In the genomic region with DNA sequence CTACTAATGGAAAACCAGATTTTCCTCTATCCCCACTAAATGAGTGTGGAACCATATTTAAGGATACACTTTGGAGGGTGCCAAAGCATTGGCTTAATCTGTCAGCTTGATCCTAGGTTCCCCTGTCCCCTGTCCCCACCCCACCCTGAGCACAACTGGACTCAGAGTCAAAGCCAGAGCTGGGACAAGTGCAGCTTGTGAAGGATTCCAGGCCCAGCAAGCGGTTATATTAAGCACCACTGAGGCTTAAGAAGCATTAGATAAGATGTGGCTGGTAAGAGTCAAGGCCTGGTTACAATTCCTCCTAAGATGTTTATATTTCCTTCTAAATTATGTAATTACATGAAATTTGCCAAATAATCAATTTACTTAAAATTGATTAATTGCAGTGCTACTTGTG, we compare ENCODE assay signal across 25 cellular contexts.
DNase-seq lines count a peak whose midpoint lies in the region; ATAC-seq and TF ChIP-seq lines count a peak whose summit lies in the region.
"Had no signal": no experiment of that assay in that cellular context is flagged by ENCODE, and none has a peak within 500 bp of the region (broad histone marks: within the 10 kb centered on the region; RNA-seq: fewer than 3 reads in every experiment).

No MANE protein-coding gene starts in this region.

- no peaks in the 10 kb centered on the region for H3K36me3 Mint-ChIP-seq in activated CD8-positive, alpha-beta T cell treated with anti-CD3 and anti-CD28 coated beads for 36 hours (ENCODE audit: low read depth)
- peaks cover 13% of the 10 kb centered on the region for H3K36me3 Mint-ChIP-seq in activated CD8-positive, alpha-beta T cell treated with anti-CD3 and anti-CD28 coated beads, Interleukin-2, amount 10 ng/mL, durations not matched to agents 7 days and 5 days (ENCODE audit: low read depth)
- no peaks in the 10 kb centered on the region for H3K36me3 Mint-ChIP-seq in stimulated activated naive CD8-positive, alpha-beta T cell treated with anti-CD3 and anti-CD28 coated beads, Interleukin-15, Interleukin-2, amounts not matched to agents 100 ng/mL and 50 ng/mL, for 24 hours (ENCODE audit: low read depth)
- H3K36me3 Mint-ChIP-seq in naive thymus-derived CD4-positive, alpha-beta T cell: peaks cover 0 to 19% (median 0%) of the 10 kb centered on the region in 5 donors
- H3K36me3 Mint-ChIP-seq: CD14-positive monocyte had no signal

- CTCF ChIA-PET in activated CD8-positive, alpha-beta T cell treated with anti-CD3 and anti-CD28 coated beads for 36 hours (lab: Charles Lee): interaction anchor here (1.6 kb wide), 1 partner anchor 10 kb away, joined by 4 read pairs; no protein-coding TSS in a partner anchor
- CTCF ChIA-PET in activated CD8-positive, alpha-beta T cell treated with anti-CD3 and anti-CD28 coated beads, Interleukin-2, amount 10 ng/mL, durations not matched to agents 7 days and 5 days (lab: Charles Lee): no interaction called here
- CTCF ChIA-PET in naive thymus-derived CD4-positive, alpha-beta T cell (lab: Charles Lee): no interaction called here

- H3K36me3 ChIP-seq in naive thymus-derived CD4-positive, alpha-beta T cell (ENCODE audit: control insufficient read depth in 2 of 3, insufficient read depth in 3 of 3, low read length in 3 of 3): no peaks in the 10 kb centered on the region
- H3K36me3 ChIP-seq: SJCRH30 had no signal

- peaks cover 77% of the 10 kb centered on the region for H3K4me1 Mint-ChIP-seq in activated CD8-positive, alpha-beta T cell treated with anti-CD3 and anti-CD28 coated beads for 36 hours (ENCODE audit: low read depth)
- H3K4me1 Mint-ChIP-seq in activated CD8-positive, alpha-beta T cell treated with anti-CD3 and anti-CD28 coated beads, Interleukin-2, amount 10 ng/mL, durations not matched to agents 7 days and 5 days (ENCODE audit: low read depth): peaks cover 68% of the 10 kb centered on the region
- H3K4me1 Mint-ChIP-seq in stimulated activated naive CD8-positive, alpha-beta T cell treated with anti-CD3 and anti-CD28 coated beads, Interleukin-15, Interleukin-2, amounts not matched to agents 100 ng/mL and 50 ng/mL, for 24 hours (ENCODE audit: low read depth): peaks cover 83% of the 10 kb centered on the region
- peaks cover 65 to 96% (median 92%) of the 10 kb centered on the region in 7 donors for H3K4me1 Mint-ChIP-seq in naive thymus-derived CD4-positive, alpha-beta T cell

- H3K27me3 Mint-ChIP-seq in activated CD8-positive, alpha-beta T cell treated with anti-CD3 and anti-CD28 coated beads for 36 hours: no peaks in the 10 kb centered on the region
- H3K27me3 Mint-ChIP-seq in activated CD8-positive, alpha-beta T cell treated with anti-CD3 and anti-CD28 coated beads, Interleukin-2, amount 10 ng/mL, durations not matched to agents 7 days and 5 days (ENCODE audit: low read depth): no peaks in the 10 kb centered on the region
- H3K27me3 Mint-ChIP-seq in stimulated activated naive CD8-positive, alpha-beta T cell treated with anti-CD3 and anti-CD28 coated beads, Interleukin-15, Interleukin-2, amounts not matched to agents 100 ng/mL and 50 ng/mL, for 24 hours: no peaks in the 10 kb centered on the region
- no peaks in the 10 kb centered on the region for H3K27me3 Mint-ChIP-seq in naive thymus-derived CD4-positive, alpha-beta T cell

- no peaks in the 10 kb centered on the region for H3K27me3 ChIP-seq in naive thymus-derived CD4-positive, alpha-beta T cell (ENCODE audit: control insufficient read depth in 2 of 2, insufficient read depth in 2 of 2, low read length in 2 of 2)
- H3K27me3 ChIP-seq: SJCRH30 had no signal

- ATAC-seq in activated CD8-positive, alpha-beta T cell treated with anti-CD3 and anti-CD28 coated beads for 36 hours: no peak
- no peak for ATAC-seq in activated CD8-positive, alpha-beta T cell treated with anti-CD3 and anti-CD28 coated beads, Interleukin-2, amount 10 ng/mL, durations not matched to agents 7 days and 5 days
- no peak for ATAC-seq in stimulated activated naive CD8-positive, alpha-beta T cell treated with anti-CD3 and anti-CD28 coated beads, Interleukin-15, Interleukin-2, amounts not matched to agents 100 U/mL and 50 U/mL, for 24 hours
- no peak for ATAC-seq in naive thymus-derived CD4-positive, alpha-beta T cell
- ATAC-seq: GM12878, Panc1 had no signal

- no peak overlapping the region for H3K4me3 ChIP-seq in naive thymus-derived CD4-positive, alpha-beta T cell (ENCODE audit: low read length)
- H3K4me3 ChIP-seq: GM12878, GM23248, SJCRH30 had no signal

- H3K4me1 ChIP-seq in naive thymus-derived CD4-positive, alpha-beta T cell (ENCODE audit: control insufficient read depth in 2 of 2, insufficient read depth in 2 of 2, low read length in 2 of 2): peaks cover 28 to 73% of the 10 kb centered on the region in 2 donors
- H3K4me1 ChIP-seq: SJCRH30 had no signal

- no peak for DNase-seq in activated CD8-positive, alpha-beta T cell treated with anti-CD3 and anti-CD28 coated beads for 36 hours
- no peak for DNase-seq in activated CD8-positive, alpha-beta T cell treated with anti-CD3 and anti-CD28 coated beads, Interleukin-2, amount 10 ng/mL, durations not matched to agents 7 days and 5 days
- no peak for DNase-seq in stimulated activated naive CD8-positive, alpha-beta T cell treated with anti-CD3 and anti-CD28 coated beads, Interleukin-15, Interleukin-2, amounts not matched to agents 100 U/mL and 50 U/mL, for 24 hours
- DNase-seq in naive thymus-derived CD4-positive, alpha-beta T cell: no peak
- DNase-seq in HCEC 1CT: no peak
- DNase-seq in NCI-H2029 treated with DMSO at 0.1 percent for 48 hours (lab: John Stamatoyannopoulos, UW): no peak
- DNase-seq: Caco-2; DMS 273 treated with DMSO at 0.1 percent for 48 hours; DMS79 treated with DMSO at 0.1 percent for 48 hours; GM23248; H9; MV-4-11; NCI-H1105 treated with DMSO at 0.1 percent for 48 hours; NCI-H2081; NCI-H2171; NCI-H345; NCI-H524; NCI-H774; NK-92 treated with Interleukin-12 subunit alpha and Interleukin-12 subunit beta, amount 100 ng/mL, for 24 hours; SJCRH30 had no signal

- POLR2A ChIA-PET in activated CD8-positive, alpha-beta T cell treated with anti-CD3 and anti-CD28 coated beads for 36 hours (lab: Charles Lee): interaction anchor here (0.8 to 2.2 kb wide), 2 partner anchors 10 to 15 kb away, joined by 3 to 11 read pairs; no protein-coding TSS in a partner anchor
- POLR2A ChIA-PET in activated CD8-positive, alpha-beta T cell treated with anti-CD3 and anti-CD28 coated beads, Interleukin-2, amount 10 ng/mL, durations not matched to agents 7 days and 5 days (lab: Charles Lee): no interaction called here
- POLR2A ChIA-PET in naive thymus-derived CD4-positive, alpha-beta T cell (lab: Charles Lee): interaction anchor here (0.8 to 4.9 kb wide), 4 partner anchors 10 to 27 kb away, joined by 3 to 63 read pairs (median 4); no protein-coding TSS in a partner anchor

- peak overlapping the region; percentile 21 for H3K4me3 Mint-ChIP-seq in activated CD8-positive, alpha-beta T cell treated with anti-CD3 and anti-CD28 coated beads for 36 hours
- H3K4me3 Mint-ChIP-seq in activated CD8-positive, alpha-beta T cell treated with anti-CD3 and anti-CD28 coated beads, Interleukin-2, amount 10 ng/mL, durations not matched to agents 7 days and 5 days: no peak overlapping the region
- peak overlapping the region; percentile 25 for H3K4me3 Mint-ChIP-seq in stimulated activated naive CD8-positive, alpha-beta T cell treated with anti-CD3 and anti-CD28 coated beads, Interleukin-15, Interleukin-2, amounts not matched to agents 100 ng/mL and 50 ng/mL, for 24 hours
- H3K4me3 Mint-ChIP-seq in naive thymus-derived CD4-positive, alpha-beta T cell: peak overlapping the region in 4 of 10 donors; percentile 16 to 68 (median 62)
- H3K4me3 Mint-ChIP-seq: CD14-positive monocyte, H9 had no signal

- no peaks in the 10 kb centered on the region for H3K9me3 Mint-ChIP-seq in activated CD8-positive, alpha-beta T cell treated with anti-CD3 and anti-CD28 coated beads for 36 hours
- H3K9me3 Mint-ChIP-seq in activated CD8-positive, alpha-beta T cell treated with anti-CD3 and anti-CD28 coated beads, Interleukin-2, amount 10 ng/mL, durations not matched to agents 7 days and 5 days (ENCODE audit: insufficient read depth): no peaks in the 10 kb centered on the region
- H3K9me3 Mint-ChIP-seq in stimulated activated naive CD8-positive, alpha-beta T cell treated with anti-CD3 and anti-CD28 coated beads, Interleukin-15, Interleukin-2, amounts not matched to agents 100 ng/mL and 50 ng/mL, for 24 hours: no peaks in the 10 kb centered on the region
- H3K9me3 Mint-ChIP-seq in naive thymus-derived CD4-positive, alpha-beta T cell: peaks cover 0 to 8% (median 0%) of the 10 kb centered on the region in 11 donors
- H3K9me3 Mint-ChIP-seq: H9 had no signal

- H3K27ac Mint-ChIP-seq in activated CD8-positive, alpha-beta T cell treated with anti-CD3 and anti-CD28 coated beads for 36 hours: no peak overlapping the region
- no peak overlapping the region for H3K27ac Mint-ChIP-seq in activated CD8-positive, alpha-beta T cell treated with anti-CD3 and anti-CD28 coated beads, Interleukin-2, amount 10 ng/mL, durations not matched to agents 7 days and 5 days
- no peak overlapping the region for H3K27ac Mint-ChIP-seq in stimulated activated naive CD8-positive, alpha-beta T cell treated with anti-CD3 and anti-CD28 coated beads, Interleukin-15, Interleukin-2, amounts not matched to agents 100 ng/mL and 50 ng/mL, for 24 hours
- peak overlapping the region in 7 of 9 donors; percentile 16 to 99 (median 92) for H3K27ac Mint-ChIP-seq in naive thymus-derived CD4-positive, alpha-beta T cell
- H3K27ac Mint-ChIP-seq: CD14-positive monocyte, H9 had no signal

- H3K27ac ChIP-seq in naive thymus-derived CD4-positive, alpha-beta T cell (ENCODE audit: low read depth, low read length): peak overlapping the region; percentile 29
- H3K27ac ChIP-seq: GM23248, KMS-11, SJCRH30 had no signal

- TF ChIP-seq CTCF in activated CD8-positive, alpha-beta T cell treated with anti-CD3 and anti-CD28 coated beads for 36 hours (IDR thresholded peaks at IDR 0.05): no peak

- intact Hi-C loops in activated CD8-positive, alpha-beta T cell treated with anti-CD3 and anti-CD28 coated beads for 36 hours (cut with micrococcal nuclease): no loop called here
- intact Hi-C loops in naive thymus-derived CD4-positive, alpha-beta T cell (cut with micrococcal nuclease): no loop called here

- no peaks in the 10 kb centered on the region for H3K9me3 ChIP-seq in naive thymus-derived CD4-positive, alpha-beta T cell (ENCODE audit: control insufficient read depth in 2 of 3, low read length in 3 of 3)
- H3K9me3 ChIP-seq: Caco-2, SJCRH30 had no signal

Comparison
In these comparisons a context has a peak if more than half of its experiments do, and no peak if none do; other contexts are left out.
1. H3K27ac Mint-ChIP-seq: peak in naive thymus-derived CD4-positive, alpha-beta T cell (7 of 9); none in activated CD8-positive, alpha-beta T cell treated with anti-CD3 and anti-CD28 coated beads for 36 hours (single experiment), activated CD8-positive, alpha-beta T cell treated with anti-CD3 and anti-CD28 coated beads, Interleukin-2, amount 10 ng/mL, durations not matched to agents 7 days and 5 days (single experiment) and stimulated activated naive CD8-positive, alpha-beta T cell treated with anti-CD3 and anti-CD28 coated beads, Interleukin-15, Interleukin-2, amounts not matched to agents 100 ng/mL and 50 ng/mL, for 24 hours (single experiment).